19 cellular contexts compared by ENCODE assay signal in genomic region chr3:192133271-192133670, GRCh38.
"Had no signal": no experiment of that assay in that cellular context is flagged by ENCODE, and none has a peak within 500 bp of the region (broad histone marks: within the 10 kb centered on the region; RNA-seq: fewer than 3 reads in every experiment).

No MANE protein-coding gene starts in this region.

- ATAC-seq: activated CD8-positive, alpha-beta T cell treated with anti-CD3 and anti-CD28 coated beads for 36 hours; activated naive CD8-positive, alpha-beta T cell treated with anti-CD3 and anti-CD28 coated beads, Interleukin-2, amount 50 U/mL, for 24 hours; foreskin keratinocyte; heart right ventricle; pancreas; sciatic nerve; stimulated activated effector memory CD8-positive, alpha-beta T cell treated with anti-CD3 and anti-CD28 coated beads, Interleukin-12 subunit alpha, Interleukin-12 subunit beta, amount 100 ng/mL, for 72 hours had no signal

- H3K27ac ChIP-seq: foreskin keratinocyte, heart right ventricle, pancreas, prostate gland, skin epidermis, uterus had no signal

- H3K27me3 ChIP-seq: foreskin keratinocyte, heart right ventricle, uterus had no signal

- H3K4me1 ChIP-seq: foreskin keratinocyte, heart right ventricle, pancreas, prostate gland, uterus had no signal

- H3K9me3 ChIP-seq: heart right ventricle, pancreas, prostate gland, uterus had no signal

- DNase-seq: activated B cell treated with CpG ODN at 0.5 μM for 24 hours; activated CD4-positive, alpha-beta T cell treated with anti-CD3 and anti-CD28 coated beads, Interleukin-2, amount 50 U/mL, for 1 hour; activated CD8-positive, alpha-beta T cell treated with anti-CD3 and anti-CD28 coated beads for 36 hours; activated naive CD8-positive, alpha-beta T cell treated with anti-CD3 and anti-CD28 coated beads, Interleukin-2, amount 50 U/mL, for 24 hours; activated T-cell treated with anti-CD3 and anti-CD28 coated beads, Interleukin-2, amount 50 U/mL, for 48 hours; amygdala; central memory CD4-positive, alpha-beta T cell; foreskin keratinocyte; heart right ventricle; naive B cell; pancreas; retina; stimulated activated CD4-positive, alpha-beta T cell treated with anti-CD3 and anti-CD28 coated beads, Interleukin-4, amount 100 ng/mL, for 24 hours; substantia nigra; uterus had no signal

- H3K36me3 ChIP-seq: heart right ventricle, pancreas, prostate gland, uterus had no signal

- H3K4me3 ChIP-seq: heart right ventricle, pancreas, prostate gland, skin epidermis, uterus had no signal
